ENCODE assay signal across 9 cellular contexts in genomic region chr13:21075303-21076264, GRCh38. TPM values are rescaled to one million over a fixed set of nuclear protein-coding genes. Genes with fewer than 3 reads are reported as not detected.
A peak's percentile ranks its signal among the peaks of the same experiment; 100 is the strongest.
DNase-seq lines count a peak whose midpoint lies in the region; ATAC-seq and TF ChIP-seq lines count a peak whose summit lies in the region.
"Had no signal": no experiment of that assay in that cellular context is flagged by ENCODE, and none has a peak within 500 bp of the region (broad histone marks: within the 10 kb centered on the region; RNA-seq: fewer than 3 reads in every experiment).

No MANE protein-coding gene starts in this region.

- H3K27ac ChIP-seq in gastroesophageal sphincter (peak overlapping the region; percentile 6 to 79 (median 74)), ovary (peak overlapping the region; percentile 64 to 67)
- H3K27ac ChIP-seq: C4-2B had no signal

- TF ChIP-seq POLR2A in gastroesophageal sphincter (IDR thresholded peaks at IDR 0.05) (no peak), ovary (IDR thresholded peaks at IDR 0.05) (no peak)

- 4 to 5% methylated on average over 21 to 27 of the region's 67 CpGs for WGBS in gastroesophageal sphincter (ENCODE audit: low coverage in 1 of 2), 2 donors
- WGBS in ovary, 3 donors: 2% methylated on average over 47 to 63 of the region's 67 CpGs

- TF ChIP-seq CTCF in gastroesophageal sphincter (IDR thresholded peaks at IDR 0.05) (no peak), ovary (IDR thresholded peaks at IDR 0.05) (no peak)

- H3K27me3 ChIP-seq in gastroesophageal sphincter (no peaks in the 10 kb centered on the region), ovary (no peaks in the 10 kb centered on the region)

- H3K36me3 ChIP-seq in gastroesophageal sphincter (no peaks in the 10 kb centered on the region), ovary (no peaks in the 10 kb centered on the region)

- ATAC-seq in gastroesophageal sphincter (peak; percentile 59), GM21390 (IDR thresholded peaks at IDR 0.05; ENCODE audit: unreplicated experiment) (no peak), GM21526 (IDR thresholded peaks at IDR 0.05; ENCODE audit: low FRiP score, unreplicated experiment) (no peak)

- intact Hi-C loops in ovary (cut with DNase I): no loop called here

- H3K9me3 ChIP-seq in gastroesophageal sphincter (no peaks in the 10 kb centered on the region), ovary (no peaks in the 10 kb centered on the region)

- peaks cover 0 to 31% (median 0%) of the 10 kb centered on the region in 3 donors for H3K4me1 ChIP-seq in gastroesophageal sphincter
- peaks cover 2% of the 10 kb centered on the region for H3K4me1 ChIP-seq in ovary (ENCODE audit: insufficient read depth)

- DNase-seq in NCI-H748 (lab: John Stamatoyannopoulos, UW; ENCODE audit: unreplicated experiment) (peak; percentile 64), NCI-H748 treated with DMSO at 0.1 percent for 48 hours (lab: John Stamatoyannopoulos, UW) (no peak), ovary (peak; percentile 34 to 73 (median 60)), 8988T (no peak)
- DNase-seq in activated CD8-positive, alpha-beta memory T cell treated with anti-CD3 and anti-CD28 coated beads, Interleukin-2, amount 50 U/mL, for 4 hours: peak; percentile 25

- H3K4me3 ChIP-seq in gastroesophageal sphincter (peak overlapping the region; percentile 48 to 61), ovary (peak overlapping the region; percentile 42)

- TF ChIP-seq EP300 in gastroesophageal sphincter (IDR thresholded peaks at IDR 0.05) (no peak), ovary (IDR thresholded peaks at IDR 0.05) (no peak)

RNA-seq across cellular contexts. Expression of gene LATS2, which starts 14.2 kb away (rescaled TPM):
- total RNA-seq in gastroesophageal sphincter: 10 to 100 TPM; 42.2 to 95.4 (median 56.5) TPM
- 10 to 100 TPM; 17.2 to 41.9 (median 24.2) TPM for total RNA-seq in ovary
- polyA plus RNA-seq in ovary: 10 to 100 TPM; 12.5 to 19.1 TPM

Comparison
In these comparisons a context has a peak if more than half of its experiments do, and no peak if none do; other contexts are left out.
1. DNase-seq: peak in NCI-H748 (single experiment), activated CD8-positive, alpha-beta memory T cell treated with anti-CD3 and anti-CD28 coated beads, Interleukin-2, amount 50 U/mL, for 4 hours (single experiment) and ovary (5 of 5); none in NCI-H748 treated with DMSO at 0.1 percent for 48 hours (single experiment) and 8988T (single experiment).